In genomic region chr5:19891658-19892057, GRCh38 we compare ENCODE assay signal across 17 cellular contexts.
DNase-seq lines count a peak whose midpoint lies in the region; ATAC-seq, FAIRE-seq and TF ChIP-seq lines count a peak whose summit lies in the region.
"Had no signal": no experiment of that assay in that cellular context is flagged by ENCODE, and none has a peak within 500 bp of the region (broad histone marks: within the 10 kb centered on the region; RNA-seq: fewer than 3 reads in every experiment).

No MANE protein-coding gene starts in this region.

- ATAC-seq in left lung (peak; percentile 23), GM18505 (IDR thresholded peaks at IDR 0.05; ENCODE audit: unreplicated experiment) (no peak), HG03457 (IDR thresholded peaks at IDR 0.05; ENCODE audit: unreplicated experiment) (no peak)
- ATAC-seq: mucosa of descending colon had no signal

- H3K4me3 ChIP-seq in BJ (ENCODE audit: low read depth, low read length) (no peak overlapping the region), bronchial epithelial cell (ENCODE audit: low read depth, low read length) (no peak overlapping the region), left lung (no peak overlapping the region)
- H3K4me3 ChIP-seq: mucosa of descending colon, SJSA1, suprapubic skin had no signal

- H3K27ac ChIP-seq in left lung, result no peak overlapping the region
- H3K27ac ChIP-seq: C4-2B, SJSA1, suprapubic skin had no signal

- CTCF ChIA-PET in BJ (lab: Yijun Ruan, JAX), result interaction anchor here (0.5 kb wide), 1 partner anchor 19 kb away, joined by 3 read pairs; no protein-coding TSS in a partner anchor

- peak; percentile 26 for DNase-seq in BJ (ENCODE audit: low read depth)
- peak; percentile 42 for DNase-seq in M059J (ENCODE audit: low read depth)
- DNase-seq in bronchial epithelial cell (ENCODE audit: low read depth), result peak; percentile 79
- DNase-seq in left lung, result no peak
- DNase-seq in NCI-H526 treated with DMSO at 0.1 percent for 48 hours (lab: John Stamatoyannopoulos, UW), result no peak
- no peak for DNase-seq in C1 segment of cervical spinal cord (lab: John Stamatoyannopoulos, UW)
- DNase-seq: activated CD4-positive, alpha-beta memory T cell treated with anti-CD3 and anti-CD28 coated beads, Interleukin-2, amount 10 ng/mL, durations not matched to agents 7 days and 5 days; anterior cingulate cortex; DMS79; mucosa of descending colon; NCI-H2081; stimulated activated CD4-positive, alpha-beta T cell treated with anti-CD3 and anti-CD28 coated beads, Interleukin-12 subunit alpha, Interleukin-12 subunit beta, amount 100 ng/mL, for 4 hours had no signal

- intact Hi-C loops in left lung (cut with DNase I), result no loop called here

- H3K27me3 ChIP-seq in BJ (ENCODE audit: control insufficient read depth, insufficient read depth, low read length), result no peaks in the 10 kb centered on the region
- no peaks in the 10 kb centered on the region for H3K27me3 ChIP-seq in bronchial epithelial cell (ENCODE audit: control insufficient read depth, insufficient read depth, low read length)
- no peaks in the 10 kb centered on the region for H3K27me3 ChIP-seq in left lung
- H3K27me3 ChIP-seq: SJSA1, suprapubic skin had no signal

- no peaks in the 10 kb centered on the region for H3K9me3 ChIP-seq in left lung
- H3K9me3 ChIP-seq: mucosa of descending colon, SJSA1, suprapubic skin had no signal

- H3K4me1 ChIP-seq in left lung, result no peaks in the 10 kb centered on the region
- H3K4me1 ChIP-seq: SJSA1, suprapubic skin had no signal

- FAIRE-seq in bronchial epithelial cell (lab: Jason Lieb, UNC), result no peak

- no peak for TF ChIP-seq POLR2A in GM18505 (IDR thresholded peaks at IDR 0.05; ENCODE audit: borderline replicate concordance, extremely low read depth, insufficient read depth, insufficient read length)

- POLR2A ChIA-PET in BJ (lab: Charles Lee), result no interaction called here

- TF ChIP-seq CTCF in BJ (IDR thresholded peaks at IDR 0.05; ENCODE audit: insufficient read depth, low read depth, low read length) (no peak), bronchial epithelial cell (IDR thresholded peaks at IDR 0.05; ENCODE audit: insufficient read depth, low read length, severe bottlenecking) (no peak), left lung (IDR thresholded peaks at IDR 0.05) (no peak)

- H3K36me3 ChIP-seq in BJ (ENCODE audit: control insufficient read depth, insufficient read depth, low read length) (no peaks in the 10 kb centered on the region), bronchial epithelial cell (ENCODE audit: control insufficient read depth, insufficient read depth, low read length) (no peaks in the 10 kb centered on the region), left lung (no peaks in the 10 kb centered on the region)
- H3K36me3 ChIP-seq: SJSA1, suprapubic skin had no signal

Comparison
In these comparisons a context has a peak if more than half of its experiments do, and no peak if none do; other contexts are left out.
1. DNase-seq: peak in BJ (single experiment), M059J (single experiment) and bronchial epithelial cell (single experiment); none in left lung (0 of 2), NCI-H526 treated with DMSO at 0.1 percent for 48 hours (single experiment) and C1 segment of cervical spinal cord (0 of 14).